10 cellular contexts compared by ENCODE assay signal in the genomic region with DNA sequence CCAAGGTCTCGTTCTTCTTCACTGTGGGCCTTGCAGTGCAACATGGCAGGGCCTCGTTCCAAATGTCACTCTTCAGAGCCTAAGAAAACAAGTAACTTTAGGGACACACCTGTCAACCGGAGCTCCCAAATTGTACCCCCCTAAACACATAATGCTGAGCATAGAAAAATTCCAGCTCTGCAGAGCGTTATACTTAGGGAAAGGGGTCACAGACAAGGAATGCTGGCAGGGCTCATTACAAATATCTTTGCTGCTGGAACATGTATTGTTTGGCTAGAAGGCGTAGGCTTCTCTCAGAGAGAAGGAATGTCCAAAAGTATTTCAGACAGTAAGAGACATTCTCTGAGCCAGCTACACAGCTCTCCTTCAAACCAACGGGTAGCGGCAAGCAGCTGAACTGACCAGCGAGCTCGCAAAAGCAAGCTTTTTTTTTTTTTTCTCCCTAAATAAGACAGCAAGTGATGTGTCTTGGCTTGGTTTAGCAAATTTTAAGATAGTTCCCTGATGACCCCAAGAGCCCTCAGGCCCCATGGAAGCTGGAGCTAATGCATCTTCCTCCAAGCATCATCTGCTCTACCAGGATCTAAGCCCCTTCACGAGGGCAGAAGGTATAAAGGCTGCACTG. TPM values are rescaled to one million over a fixed set of nuclear protein-coding genes. Genes with fewer than 3 reads are reported as not detected.
DNase-seq lines count a peak whose midpoint lies in the region; ATAC-seq and TF ChIP-seq lines count a peak whose summit lies in the region.
"Had no signal": no experiment of that assay in that cellular context is flagged by ENCODE, and none has a peak within 500 bp of the region (broad histone marks: within the 10 kb centered on the region; RNA-seq: fewer than 3 reads in every experiment).

No MANE protein-coding gene starts in this region.

- H4K91ac ChIP-seq in trophoblast cell (ENCODE audit: low read depth, low read length), result peak overlapping the region; percentile 90

- peaks cover 37 to 54% of the 10 kb centered on the region in 2 experiments for H3K36me3 ChIP-seq in trophoblast cell (ENCODE audit: control insufficient read depth in 1 of 2, insufficient read depth in 2 of 2, low read length in 2 of 2)

- peak overlapping the region; percentile 81 for H2AK5ac ChIP-seq in trophoblast cell (ENCODE audit: low read length)

- peaks cover 19% of the 10 kb centered on the region for H3K79me2 ChIP-seq in trophoblast cell (ENCODE audit: control insufficient read depth, insufficient read depth, low read length, poor library complexity)

- intact Hi-C loops in left colon (cut with DNase I, micrococcal nuclease), result no loop called here

- peak overlapping the region; percentile 76 for H2BK12ac ChIP-seq in trophoblast cell (ENCODE audit: low read length)

- no peak overlapping the region for H2AFZ ChIP-seq in trophoblast cell (ENCODE audit: insufficient read depth, low read length, poor library complexity)

- ATAC-seq in SK-N-SH treated with all-trans-retinoic acid at 6 μM for 48 hours (peak; percentile 89), HG03432 (IDR thresholded peaks at IDR 0.05; ENCODE audit: unreplicated experiment) (no peak), left colon (no peak), GM18498 (IDR thresholded peaks at IDR 0.05; ENCODE audit: unreplicated experiment) (no peak)

- H3K4me3 ChIP-seq in fibroblast of the aortic adventitia (ENCODE audit: low read depth, low read length) (peak overlapping the region; percentile 15), trophoblast cell (ENCODE audit: low read depth, low read length) (no peak overlapping the region)

- H3K14ac ChIP-seq in trophoblast cell (ENCODE audit: low read length), result peak overlapping the region; percentile 93

- peak overlapping the region; percentile 74 for H3K18ac ChIP-seq in trophoblast cell (ENCODE audit: low read length)

- TF ChIP-seq CTCF in fibroblast of the aortic adventitia (IDR thresholded peaks at IDR 0.05; ENCODE audit: insufficient read depth, low read length), result peak; percentile 34

- H3K23ac ChIP-seq in trophoblast cell (ENCODE audit: low read length), result no peak overlapping the region

- H3K4me2 ChIP-seq in trophoblast cell (ENCODE audit: low read length), result peak overlapping the region; percentile 49

- peak overlapping the region; percentile 22 for H4K12ac ChIP-seq in trophoblast cell (ENCODE audit: low read depth, low read length)

- peaks cover 31 to 43% of the 10 kb centered on the region in 2 experiments for H3K4me1 ChIP-seq in trophoblast cell (ENCODE audit: control insufficient read depth in 1 of 2, insufficient read depth in 2 of 2, low read length in 2 of 2)

- no CpG with 5 or more reads among the region's 10 CpGs for WGBS in trophoblast cell (ENCODE audit: extremely low coverage, insufficient coverage, insufficient read length)

- no peaks in the 10 kb centered on the region for H3K9me3 ChIP-seq in trophoblast cell (ENCODE audit: insufficient read depth, low read depth, low read length)

- peak overlapping the region; percentile 93 for H2BK120ac ChIP-seq in trophoblast cell (ENCODE audit: insufficient read depth, low read length, poor library complexity)

- peaks cover 50% of the 10 kb centered on the region for H3K79me1 ChIP-seq in trophoblast cell (ENCODE audit: low read length)

- peak overlapping the region; percentile 27 for H3K4ac ChIP-seq in trophoblast cell (ENCODE audit: low read depth, low read length)

- DNase-seq in AG20443 (ENCODE audit: low spot score), result peak; percentile 76
- peak; percentile 97 for DNase-seq in fibroblast of the aortic adventitia (ENCODE audit: low read depth)
- peak; percentile 49 to 79 for DNase-seq in trophoblast cell
- no peak for DNase-seq in left colon
- DNase-seq in NCI-H510A (lab: John Stamatoyannopoulos, UW), result no peak
- DNase-seq: activated gamma-delta T cell treated with Interleukin-2 at 50 U/mL for 16 hours, NCI-H524 had no signal

- peak overlapping the region; percentile 52 for H3K9ac ChIP-seq in trophoblast cell (ENCODE audit: low read length)

- peak overlapping the region; percentile 97 for H2BK5ac ChIP-seq in trophoblast cell (ENCODE audit: low read depth, low read length, poor library complexity)

- H3K27ac ChIP-seq in trophoblast cell (ENCODE audit: low read depth, low read length), result peak overlapping the region; percentile 100

- peak overlapping the region; percentile 84 for H4K8ac ChIP-seq in trophoblast cell (ENCODE audit: low read depth, low read length)

- no peaks in the 10 kb centered on the region for H3K27me3 ChIP-seq in trophoblast cell (ENCODE audit: insufficient read depth, low read length)

TF ChIP-seq in SK-N-SH treated with all-trans-retinoic acid at 6 μM for 48 hours, 23 proteins besides CTCF, POLR2A, EP300 and RAD21 (continues in another document):
- TF ChIP-seq PPARA (CRISPR knock-in tag; IDR thresholded peaks at IDR 0.05; ENCODE audit: borderline replicate concordance) (no peak), TCF4 (CRISPR knock-in tag; IDR thresholded peaks at IDR 0.05; ENCODE audit: borderline replicate concordance) (no peak), TOX (CRISPR knock-in tag; IDR thresholded peaks at IDR 0.05; ENCODE audit: borderline replicate concordance) (no peak), ZFP30 (CRISPR knock-in tag; IDR thresholded peaks at IDR 0.05) (no peak), PATZ1 (CRISPR knock-in tag; IDR thresholded peaks at IDR 0.05; ENCODE audit: borderline replicate concordance) (no peak), CREB5 (CRISPR knock-in tag; IDR thresholded peaks at IDR 0.05; ENCODE audit: low read depth) (peak; percentile 55; the same call in 1 of the 2 replicates), RARB (CRISPR knock-in tag; IDR thresholded peaks at IDR 0.05) (no peak), GLIS3 (CRISPR knock-in tag; IDR thresholded peaks at IDR 0.05) (0 out of 2 replicates have a peak, but pooled peaks have one; percentile 16), ZNF8 (CRISPR knock-in tag; IDR thresholded peaks at IDR 0.05) (no peak), ZC3H10 (CRISPR knock-in tag; IDR thresholded peaks at IDR 0.05) (no peak), SNAI2 (CRISPR knock-in tag; IDR thresholded peaks at IDR 0.05) (0 out of 2 replicates have a peak, but pooled peaks have one; percentile 54), CSRNP3 (CRISPR knock-in tag; IDR thresholded peaks at IDR 0.05) (no peak), ISL1 (CRISPR knock-in tag; IDR thresholded peaks at IDR 0.05) (peak; percentile 58)
- TF ChIP-seq, protein P1, sequence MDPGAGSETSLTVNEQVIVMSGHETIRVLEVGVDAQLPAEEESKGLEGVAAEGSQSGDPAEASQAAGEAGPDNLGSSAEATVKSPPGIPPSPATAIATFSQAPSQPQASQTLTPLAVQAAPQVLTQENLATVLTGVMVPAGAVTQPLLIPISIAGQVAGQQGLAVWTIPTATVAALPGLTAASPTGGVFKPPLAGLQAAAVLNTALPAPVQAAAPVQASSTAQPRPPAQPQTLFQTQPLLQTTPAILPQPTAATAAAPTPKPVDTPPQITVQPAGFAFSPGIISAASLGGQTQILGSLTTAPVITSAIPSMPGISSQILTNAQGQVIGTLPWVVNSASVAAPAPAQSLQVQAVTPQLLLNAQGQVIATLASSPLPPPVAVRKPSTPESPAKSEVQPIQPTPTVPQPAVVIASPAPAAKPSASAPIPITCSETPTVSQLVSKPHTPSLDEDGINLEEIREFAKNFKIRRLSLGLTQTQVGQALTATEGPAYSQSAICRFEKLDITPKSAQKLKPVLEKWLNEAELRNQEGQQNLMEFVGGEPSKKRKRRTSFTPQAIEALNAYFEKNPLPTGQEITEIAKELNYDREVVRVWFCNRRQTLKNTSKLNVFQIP (CRISPR knock-in tag; IDR thresholded peaks at IDR 0.05; ENCODE audit: borderline replicate concordance, low read depth), result no peak

RNA-seq across cellular contexts. Expression of gene SSH1, which starts 24.5 kb away (rescaled TPM):
- 8.7 and 31.6 TPM in 2 replicates for total RNA-seq in fibroblast of the aortic adventitia (ENCODE audit: low replicate concordance)
- 28.2 and 30.2 TPM in 2 replicates for polyA plus RNA-seq in trophoblast cell (2013)
- 10 to 100 TPM; 24.6 to 28.2 TPM for total RNA-seq in left colon

RNA-seq across cellular contexts. Expression of gene DAO, which starts 47.0 kb away (rescaled TPM):
- not detected in 2 replicates for total RNA-seq in fibroblast of the aortic adventitia (ENCODE audit: low replicate concordance)
- 0.45 and 0.68 TPM in 2 replicates for polyA plus RNA-seq in trophoblast cell (2013)
- total RNA-seq in left colon, result 1 to 10 TPM; 3.8 to 4.9 TPM

Comparison
In these comparisons a context has a peak if more than half of its experiments do, and no peak if none do; other contexts are left out.
1. DNase-seq: peak in AG20443 (single experiment), fibroblast of the aortic adventitia (single experiment) and trophoblast cell (2 of 2); none in left colon (0 of 2) and NCI-H510A (single experiment).